Comparison of ENCODE assay signal across 1 cellular context in genomic region chr10:126569513-126570447, GRCh38.
TF ChIP-seq lines count a peak whose summit lies in the region.

No MANE protein-coding gene starts in this region.

TF ChIP-seq in H1, 55 proteins besides CTCF, POLR2A, EP300 and RAD21:
- no peak for TF ChIP-seq CBX8 (IDR thresholded peaks at IDR 0.05; ENCODE audit: borderline replicate concordance, low read depth, low read length)
- TF ChIP-seq HDAC6 (IDR thresholded peaks at IDR 0.05; ENCODE audit: low read depth, low read length) = no peak
- no peak for TF ChIP-seq BCL11A (IDR thresholded peaks at IDR 0.05; ENCODE audit: low read depth in 2 of 2, low read length in 2 of 2)
